In the genomic region with DNA sequence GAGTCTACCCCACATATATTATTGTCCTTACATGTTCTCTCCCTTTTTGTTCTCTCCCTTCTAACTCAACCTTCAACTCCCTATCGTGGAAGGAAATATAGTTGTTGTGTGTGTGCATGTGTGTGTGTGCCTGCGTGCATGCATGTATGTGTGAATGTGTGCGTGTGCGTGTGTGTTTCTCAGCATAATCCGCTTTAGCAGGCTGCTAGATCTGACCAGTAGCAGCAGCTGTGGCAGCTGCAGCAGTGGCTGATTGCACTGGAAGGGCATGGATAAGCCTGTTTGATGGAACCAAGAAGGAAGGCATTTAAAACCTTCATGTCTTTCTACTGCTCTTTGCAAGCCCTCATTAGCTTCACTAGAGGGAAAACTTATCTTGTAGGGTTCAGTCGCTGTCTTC, we compare ENCODE assay signal across 10 cellular contexts.
DNase-seq lines count a peak whose midpoint lies in the region; ATAC-seq, FAIRE-seq and TF ChIP-seq lines count a peak whose summit lies in the region.
"Had no signal": no experiment of that assay in that cellular context is flagged by ENCODE, and none has a peak within 500 bp of the region (broad histone marks: within the 10 kb centered on the region; RNA-seq: fewer than 3 reads in every experiment).

No MANE protein-coding gene starts in this region.

- no peak for DNase-seq in HTR-8/SVneo (ENCODE audit: insufficient read length, low spot score)
- DNase-seq in mammary epithelial cell, result no peak
- no peak for DNase-seq in naive thymus-derived CD8-positive, alpha-beta T cell
- no peak for DNase-seq in activated effector memory CD4-positive, alpha-beta T cell treated with anti-CD3 and anti-CD28 coated beads, Interleukin-2, amount 50 U/mL, for 16 hours
- DNase-seq in DMS 273 treated with DMSO at 0.1 percent for 48 hours (lab: John Stamatoyannopoulos, UW), result no peak
- DNase-seq in 8988T, result no peak
- DNase-seq: DMS79 had no signal

- no peak for ATAC-seq in naive thymus-derived CD8-positive, alpha-beta T cell
- no peak for ATAC-seq in GM18909 (IDR thresholded peaks at IDR 0.05; ENCODE audit: poor library complexity, unreplicated experiment)

- H3K9me3 ChIP-seq in BLaER1 treated with 17β-estradiol and CSF1 and Interleukin-3, amounts not matched to agents 10 nM and 100 nM (replicated peaks in 1 of 11), result peaks cover 0 to 11% (median 0%) of the 10 kb centered on the region in 11 experiments; a peak in 3 of 22 replicates
- no peaks in the 10 kb centered on the region for H3K9me3 ChIP-seq in mammary epithelial cell (replicated peaks; ENCODE audit: insufficient read depth, low read length)
- H3K9me3 ChIP-seq: ascending aorta had no signal

- peak overlapping the region in 4 of 11 experiments; percentile 55 to 66 (median 62); a peak in 5 of 22 replicates for H3K9ac ChIP-seq in BLaER1 treated with 17β-estradiol and CSF1 and Interleukin-3, amounts not matched to agents 10 nM and 100 nM
- no peak overlapping the region for H3K9ac ChIP-seq in mammary epithelial cell (ENCODE audit: insufficient read depth, low read length)

- no TSS peak for BruUV-seq in mammary epithelial cell (replicated peaks; lab: Mats Ljungman, UMichigan)

- POLR2A ChIA-PET in naive thymus-derived CD8-positive, alpha-beta T cell (lab: Charles Lee), result no interaction called here

- no peaks in the 10 kb centered on the region for H3K27me3 ChIP-seq in BLaER1 treated with 17β-estradiol and CSF1 and Interleukin-3, amounts not matched to agents 10 nM and 100 nM
- no peaks in the 10 kb centered on the region for H3K27me3 ChIP-seq in mammary epithelial cell (ENCODE audit: insufficient read depth, low read length)
- H3K27me3 ChIP-seq: ascending aorta had no signal

- dilution Hi-C loops in mammary epithelial cell (cut with HindIII; ENCODE audit: low sequenced_read_pairs), result no loop called here

- H3K27ac Mint-ChIP-seq in naive thymus-derived CD8-positive, alpha-beta T cell, result peak overlapping the region in 2 of 10 donors; percentile 1 to 89

- peaks cover 3 to 11% (median 10%) of the 10 kb centered on the region in 4 donors for H3K4me1 Mint-ChIP-seq in naive thymus-derived CD8-positive, alpha-beta T cell

- 100% methylated on average over 3 of the region's 6 CpGs for WGBS in mammary epithelial cell (ENCODE audit: low coverage, missing lambda C conversion rate)

- peak overlapping the region; percentile 76 for H2AFZ ChIP-seq in mammary epithelial cell (ENCODE audit: low read depth, low read length)

- H3K36me3 Mint-ChIP-seq in naive thymus-derived CD8-positive, alpha-beta T cell, result no peaks in the 10 kb centered on the region

- H3K4me2 ChIP-seq in BLaER1 treated with 17β-estradiol and CSF1 and Interleukin-3, amounts not matched to agents 10 nM and 100 nM, result peak overlapping the region; percentile 67 to 88 (median 77)
- no peak overlapping the region for H3K4me2 ChIP-seq in mammary epithelial cell (ENCODE audit: insufficient read depth, low read depth, low read length)

- peak overlapping the region in 6 of 10 experiments; percentile 47 to 70 (median 54); a peak in 7 of 20 replicates for H3K4me3 ChIP-seq in BLaER1 treated with 17β-estradiol and CSF1 and Interleukin-3, amounts not matched to agents 10 nM and 100 nM
- H3K4me3 ChIP-seq in mammary epithelial cell (replicated peaks in 1 of 3; ENCODE audit: insufficient read depth in 1 of 3, low read depth in 2 of 3, low read length in 3 of 3), result no peak overlapping the region

- intact Hi-C loops in mammary epithelial cell (cut with micrococcal nuclease), result no loop called here

- FAIRE-seq in HTR-8/SVneo (lab: Jason Lieb, UNC), result peak; percentile 44

- no peaks in the 10 kb centered on the region for H4K20me1 ChIP-seq in BLaER1 treated with 17β-estradiol and CSF1 and Interleukin-3, amounts not matched to agents 10 nM and 100 nM
- H4K20me1 ChIP-seq in mammary epithelial cell (ENCODE audit: insufficient read depth, low read length), result no peaks in the 10 kb centered on the region

- in situ Hi-C loops in mammary epithelial cell (cut with MboI; ENCODE audit: low sequenced_read_pairs in 2 of 2), result no loop called here

- H3K27me3 Mint-ChIP-seq in naive thymus-derived CD8-positive, alpha-beta T cell, result no peaks in the 10 kb centered on the region

- H3K4me1 ChIP-seq in BLaER1 treated with 17β-estradiol and CSF1 and Interleukin-3, amounts not matched to agents 10 nM and 100 nM, result peaks cover 16 to 26% (median 21%) of the 10 kb centered on the region in 10 experiments
- H3K4me1 ChIP-seq in mammary epithelial cell (ENCODE audit: insufficient read depth, low read length), result no peaks in the 10 kb centered on the region
- H3K4me1 ChIP-seq: ascending aorta had no signal

- H3K9me3 Mint-ChIP-seq in naive thymus-derived CD8-positive, alpha-beta T cell, result no peaks in the 10 kb centered on the region

- peak overlapping the region in 6 of 11 experiments; percentile 20 to 67 (median 45); a peak in 8 of 22 replicates for H3K27ac ChIP-seq in BLaER1 treated with 17β-estradiol and CSF1 and Interleukin-3, amounts not matched to agents 10 nM and 100 nM
- no peak overlapping the region for H3K27ac ChIP-seq in mammary epithelial cell (ENCODE audit: insufficient read depth, low read depth, low read length)

- no peak for TF ChIP-seq CTCF in mammary epithelial cell (conservative IDR thresholded peaks at IDR 0.05 in 1 of 2, IDR thresholded peaks at IDR 0.05 in 1 of 2; ENCODE audit: extremely low read depth in 1 of 2, insufficient read depth in 1 of 2, low read depth in 1 of 2, low read length in 2 of 2)

- peak overlapping the region in 8 of 10 donors; percentile 70 to 90 (median 84) for H3K4me3 Mint-ChIP-seq in naive thymus-derived CD8-positive, alpha-beta T cell

- CTCF ChIA-PET in mammary epithelial cell (lab: Charles Lee; ENCODE audit: low non-redundant PET), result no interaction called here

- H3K36me3 ChIP-seq in BLaER1 treated with 17β-estradiol and CSF1 and Interleukin-3, amounts not matched to agents 10 nM and 100 nM, result no peaks in the 10 kb centered on the region
- no peaks in the 10 kb centered on the region for H3K36me3 ChIP-seq in mammary epithelial cell (ENCODE audit: insufficient read depth, low read length)
- H3K36me3 ChIP-seq: ascending aorta had no signal

- no peaks in the 10 kb centered on the region for H3K79me2 ChIP-seq in mammary epithelial cell (ENCODE audit: insufficient read depth, low read length)

Comparison
In these comparisons a context has a peak if more than half of its experiments do, and no peak if none do; other contexts are left out.
1. H3K4me3 ChIP-seq: peak in BLaER1 treated with 17β-estradiol and CSF1 and Interleukin-3, amounts not matched to agents 10 nM and 100 nM (6 of 10); none in mammary epithelial cell (0 of 3).